ENCODE assay signal across 1 cellular context in the genomic region with DNA sequence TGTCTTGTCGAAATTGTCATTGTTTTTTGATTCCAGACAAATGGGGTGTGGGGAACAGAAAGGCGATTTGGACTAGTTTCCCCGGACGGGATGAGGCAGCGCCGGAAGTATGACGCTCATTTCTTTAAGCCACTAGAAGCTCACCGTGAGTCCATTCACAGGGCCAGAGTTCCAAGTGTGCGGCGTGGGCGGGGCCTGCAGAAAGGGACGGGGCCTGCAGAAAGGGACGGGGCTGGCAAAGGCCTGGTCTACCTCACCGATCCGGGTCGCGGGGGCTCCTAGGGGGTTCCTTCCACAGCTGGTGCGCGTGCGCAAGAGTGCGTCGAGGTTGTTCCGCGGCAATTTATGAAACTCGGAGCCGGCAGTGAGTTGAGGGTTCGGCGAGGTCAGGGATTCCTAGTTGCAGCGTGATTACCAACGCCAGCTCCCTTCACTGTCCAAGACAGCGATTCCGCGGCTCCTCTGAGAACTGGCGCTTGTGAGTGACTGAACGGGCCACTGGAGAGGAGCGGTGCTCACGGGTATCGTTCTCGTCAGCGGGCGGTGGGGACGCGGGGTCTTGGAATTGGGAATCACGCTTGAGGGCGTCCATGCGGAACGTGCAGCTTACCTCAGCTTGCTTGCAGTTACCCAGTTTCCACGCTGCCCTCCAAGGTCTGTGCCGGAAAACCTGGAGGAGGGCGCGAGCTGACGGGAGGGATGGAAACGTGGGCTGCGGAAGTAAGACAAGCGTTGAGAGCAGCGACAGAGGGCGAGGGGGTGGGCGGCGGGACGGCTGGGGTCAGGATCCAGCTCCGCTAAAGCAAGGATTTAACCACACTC.
A peak's percentile ranks its signal among the peaks of the same experiment; 100 is the strongest.
TF ChIP-seq lines count a peak whose summit lies in the region.

A gene (plus strand): TSS at position 219 of the 822 bp plus-strand sequence. CDS start 5,847 bp downstream, outside the sequence.

TF ChIP-seq in K562, 482 proteins besides CTCF, POLR2A, EP300 and RAD21 (continued from another document and continues in another):
- TF ChIP-seq, protein P1, sequence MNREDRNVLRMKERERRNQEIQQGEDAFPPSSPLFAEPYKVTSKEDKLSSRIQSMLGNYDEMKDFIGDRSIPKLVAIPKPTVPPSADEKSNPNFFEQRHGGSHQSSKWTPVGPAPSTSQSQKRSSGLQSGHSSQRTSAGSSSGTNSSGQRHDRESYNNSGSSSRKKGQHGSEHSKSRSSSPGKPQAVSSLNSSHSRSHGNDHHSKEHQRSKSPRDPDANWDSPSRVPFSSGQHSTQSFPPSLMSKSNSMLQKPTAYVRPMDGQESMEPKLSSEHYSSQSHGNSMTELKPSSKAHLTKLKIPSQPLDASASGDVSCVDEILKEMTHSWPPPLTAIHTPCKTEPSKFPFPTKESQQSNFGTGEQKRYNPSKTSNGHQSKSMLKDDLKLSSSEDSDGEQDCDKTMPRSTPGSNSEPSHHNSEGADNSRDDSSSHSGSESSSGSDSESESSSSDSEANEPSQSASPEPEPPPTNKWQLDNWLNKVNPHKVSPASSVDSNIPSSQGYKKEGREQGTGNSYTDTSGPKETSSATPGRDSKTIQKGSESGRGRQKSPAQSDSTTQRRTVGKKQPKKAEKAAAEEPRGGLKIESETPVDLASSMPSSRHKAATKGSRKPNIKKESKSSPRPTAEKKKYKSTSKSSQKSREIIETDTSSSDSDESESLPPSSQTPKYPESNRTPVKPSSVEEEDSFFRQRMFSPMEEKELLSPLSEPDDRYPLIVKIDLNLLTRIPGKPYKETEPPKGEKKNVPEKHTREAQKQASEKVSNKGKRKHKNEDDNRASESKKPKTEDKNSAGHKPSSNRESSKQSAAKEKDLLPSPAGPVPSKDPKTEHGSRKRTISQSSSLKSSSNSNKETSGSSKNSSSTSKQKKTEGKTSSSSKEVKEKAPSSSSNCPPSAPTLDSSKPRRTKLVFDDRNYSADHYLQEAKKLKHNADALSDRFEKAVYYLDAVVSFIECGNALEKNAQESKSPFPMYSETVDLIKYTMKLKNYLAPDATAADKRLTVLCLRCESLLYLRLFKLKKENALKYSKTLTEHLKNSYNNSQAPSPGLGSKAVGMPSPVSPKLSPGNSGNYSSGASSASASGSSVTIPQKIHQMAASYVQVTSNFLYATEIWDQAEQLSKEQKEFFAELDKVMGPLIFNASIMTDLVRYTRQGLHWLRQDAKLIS (CRISPR knock-in tag; IDR thresholded peaks at IDR 0.05): 0 out of 2 replicates have a peak, but pooled peaks have one; percentile 65
- TF ChIP-seq, protein P2, sequence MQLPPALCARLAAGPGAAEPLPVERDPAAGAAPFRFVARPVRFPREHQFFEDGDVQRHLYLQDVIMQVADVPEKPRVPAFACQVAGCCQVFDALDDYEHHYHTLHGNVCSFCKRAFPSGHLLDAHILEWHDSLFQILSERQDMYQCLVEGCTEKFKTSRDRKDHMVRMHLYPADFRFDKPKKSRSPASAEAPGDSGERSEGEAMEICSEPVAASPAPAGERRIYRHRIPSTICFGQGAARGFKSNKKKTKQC (CRISPR knock-in tag; IDR thresholded peaks at IDR 0.05): no peak
- TF ChIP-seq, protein P3, sequence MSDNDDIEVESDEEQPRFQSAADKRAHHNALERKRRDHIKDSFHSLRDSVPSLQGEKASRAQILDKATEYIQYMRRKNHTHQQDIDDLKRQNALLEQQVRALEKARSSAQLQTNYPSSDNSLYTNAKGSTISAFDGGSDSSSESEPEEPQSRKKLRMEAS (CRISPR knock-in tag; IDR thresholded peaks at IDR 0.05): peak; percentile 46; the same call in 1 of the 2 replicates
- TF ChIP-seq ZC3H11A (IDR thresholded peaks at IDR 0.05; ENCODE audit: low read depth, low read length) (no peak), CBX3 (IDR thresholded peaks at IDR 0.05; ENCODE audit: borderline replicate concordance in 1 of 2, low read length in 2 of 2) (no peak; a peak in 1 of 3 replicates), MEF2D (tag; conservative IDR thresholded peaks at IDR 0.05; ENCODE audit: low read depth) (no peak), RBM25 (IDR thresholded peaks at IDR 0.05; ENCODE audit: low read depth, low read length, severe bottlenecking) (no peak), LEF1 (IDR thresholded peaks at IDR 0.05) (no peak), U2AF1 (optimal IDR thresholded peaks at IDR 0.05; ENCODE audit: low read depth, low read length) (no peak), CHD2 (IDR thresholded peaks at IDR 0.05; ENCODE audit: low read depth, low read length) (no peak), PCBP1 (IDR thresholded peaks at IDR 0.05; ENCODE audit: low read depth, low read length, poor library complexity, severe bottlenecking) (no peak), ZNF764 (CRISPR knock-in tag; IDR thresholded peaks at IDR 0.05; ENCODE audit: low read depth) (no peak), FOSL1 (tag; conservative IDR thresholded peaks at IDR 0.05) (0 out of 2 replicates have a peak, but pooled peaks have one; percentile 31), POLR2AphosphoS2 (IDR thresholded peaks at IDR 0.05; ENCODE audit: low read length) (no peak), WHSC1 (IDR thresholded peaks at IDR 0.05; ENCODE audit: low read length) (no peak), NCOA2 (IDR thresholded peaks at IDR 0.05; ENCODE audit: partially characterized antibody in 2 of 2) (no peak), POLR2H (tag; IDR thresholded peaks at IDR 0.05; ENCODE audit: low read depth) (no peak; the same call in 1 of the 2 replicates), ZNF3 (CRISPR knock-in tag; IDR thresholded peaks at IDR 0.05) (no peak), PHB (CRISPR knock-in tag; IDR thresholded peaks at IDR 0.05) (no peak), ZNF766 (CRISPR knock-in tag; conservative IDR thresholded peaks at IDR 0.05) (0 out of 2 replicates have a peak, but pooled peaks have one; percentile 25), ARID1B (IDR thresholded peaks at IDR 0.05) (no peak), NR2C1 (IDR thresholded peaks at IDR 0.05) (no peak), NR2C1 (tag; IDR thresholded peaks at IDR 0.05) (no peak), MTA3 (IDR thresholded peaks at IDR 0.05; ENCODE audit: borderline replicate concordance) (0 out of 2 replicates have a peak, but pooled peaks have one; percentile 40), GABPB2 (CRISPR knock-in tag; conservative IDR thresholded peaks at IDR 0.05) (no peak), BHLHE40 (IDR thresholded peaks at IDR 0.05; ENCODE audit: low read length) (peak; percentile 58; the same call in 1 of the 2 replicates), RBM39 (optimal IDR thresholded peaks at IDR 0.05; ENCODE audit: low read depth, low read length) (no peak), MEF2A (IDR thresholded peaks at IDR 0.05; ENCODE audit: control insufficient read depth, low read depth, low read length) (no peak), NCOR1 (IDR thresholded peaks at IDR 0.05) (no peak), LCOR (CRISPR knock-in tag; IDR thresholded peaks at IDR 0.05) (no peak), PYGO2 (tag; IDR thresholded peaks at IDR 0.05) (no peak), ZNF76 (CRISPR knock-in tag; IDR thresholded peaks at IDR 0.05; ENCODE audit: borderline replicate concordance) (no peak), ADNP (tag; IDR thresholded peaks at IDR 0.05) (no peak), HDGF (IDR thresholded peaks at IDR 0.05) (no peak), ZC3H4 (CRISPR knock-in tag; IDR thresholded peaks at IDR 0.05; ENCODE audit: borderline replicate concordance) (no peak), HLTF (IDR thresholded peaks at IDR 0.05) (no peak), HDAC6 (IDR thresholded peaks at IDR 0.05; ENCODE audit: low read depth, low read length) (no peak)
- TF ChIP-seq, protein P4, sequence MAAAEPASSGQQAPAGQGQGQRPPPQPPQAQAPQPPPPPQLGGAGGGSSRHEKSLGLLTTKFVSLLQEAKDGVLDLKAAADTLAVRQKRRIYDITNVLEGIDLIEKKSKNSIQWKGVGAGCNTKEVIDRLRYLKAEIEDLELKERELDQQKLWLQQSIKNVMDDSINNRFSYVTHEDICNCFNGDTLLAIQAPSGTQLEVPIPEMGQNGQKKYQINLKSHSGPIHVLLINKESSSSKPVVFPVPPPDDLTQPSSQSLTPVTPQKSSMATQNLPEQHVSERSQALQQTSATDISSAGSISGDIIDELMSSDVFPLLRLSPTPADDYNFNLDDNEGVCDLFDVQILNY (CRISPR knock-in tag; IDR thresholded peaks at IDR 0.05): no peak
- TF ChIP-seq, protein P5, sequence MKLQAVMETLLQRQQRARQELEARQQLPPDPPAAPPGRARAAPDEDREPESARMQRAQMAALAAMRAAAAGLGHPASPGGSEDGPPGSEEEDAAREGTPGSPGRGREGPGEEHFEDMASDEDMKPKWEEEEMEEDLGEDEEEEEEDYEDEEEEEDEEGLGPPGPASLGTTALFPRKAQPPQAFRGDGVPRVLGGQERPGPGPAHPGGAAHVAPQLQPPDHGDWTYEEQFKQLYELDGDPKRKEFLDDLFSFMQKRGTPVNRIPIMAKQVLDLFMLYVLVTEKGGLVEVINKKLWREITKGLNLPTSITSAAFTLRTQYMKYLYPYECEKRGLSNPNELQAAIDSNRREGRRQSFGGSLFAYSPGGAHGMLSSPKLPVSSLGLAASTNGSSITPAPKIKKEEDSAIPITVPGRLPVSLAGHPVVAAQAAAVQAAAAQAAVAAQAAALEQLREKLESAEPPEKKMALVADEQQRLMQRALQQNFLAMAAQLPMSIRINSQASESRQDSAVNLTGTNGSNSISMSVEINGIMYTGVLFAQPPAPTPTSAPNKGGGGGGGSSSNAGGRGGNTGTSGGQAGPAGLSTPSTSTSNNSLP (IDR thresholded peaks at IDR 0.05; ENCODE audit: borderline replicate concordance, low read depth, low read length): no peak
- TF ChIP-seq, protein P6, sequence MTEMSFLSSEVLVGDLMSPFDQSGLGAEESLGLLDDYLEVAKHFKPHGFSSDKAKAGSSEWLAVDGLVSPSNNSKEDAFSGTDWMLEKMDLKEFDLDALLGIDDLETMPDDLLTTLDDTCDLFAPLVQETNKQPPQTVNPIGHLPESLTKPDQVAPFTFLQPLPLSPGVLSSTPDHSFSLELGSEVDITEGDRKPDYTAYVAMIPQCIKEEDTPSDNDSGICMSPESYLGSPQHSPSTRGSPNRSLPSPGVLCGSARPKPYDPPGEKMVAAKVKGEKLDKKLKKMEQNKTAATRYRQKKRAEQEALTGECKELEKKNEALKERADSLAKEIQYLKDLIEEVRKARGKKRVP (CRISPR knock-in tag; IDR thresholded peaks at IDR 0.05): no peak
- TF ChIP-seq, protein P7, sequence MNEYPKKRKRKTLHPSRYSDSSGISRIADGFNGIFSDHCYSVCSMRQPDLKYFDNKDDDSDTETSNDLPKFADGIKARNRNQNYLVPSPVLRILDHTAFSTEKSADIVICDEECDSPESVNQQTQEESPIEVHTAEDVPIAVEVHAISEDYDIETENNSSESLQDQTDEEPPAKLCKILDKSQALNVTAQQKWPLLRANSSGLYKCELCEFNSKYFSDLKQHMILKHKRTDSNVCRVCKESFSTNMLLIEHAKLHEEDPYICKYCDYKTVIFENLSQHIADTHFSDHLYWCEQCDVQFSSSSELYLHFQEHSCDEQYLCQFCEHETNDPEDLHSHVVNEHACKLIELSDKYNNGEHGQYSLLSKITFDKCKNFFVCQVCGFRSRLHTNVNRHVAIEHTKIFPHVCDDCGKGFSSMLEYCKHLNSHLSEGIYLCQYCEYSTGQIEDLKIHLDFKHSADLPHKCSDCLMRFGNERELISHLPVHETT (CRISPR knock-in tag; conservative IDR thresholded peaks at IDR 0.05 in 1 of 2, IDR thresholded peaks at IDR 0.05 in 1 of 2): no peak
- TF ChIP-seq, protein P8, sequence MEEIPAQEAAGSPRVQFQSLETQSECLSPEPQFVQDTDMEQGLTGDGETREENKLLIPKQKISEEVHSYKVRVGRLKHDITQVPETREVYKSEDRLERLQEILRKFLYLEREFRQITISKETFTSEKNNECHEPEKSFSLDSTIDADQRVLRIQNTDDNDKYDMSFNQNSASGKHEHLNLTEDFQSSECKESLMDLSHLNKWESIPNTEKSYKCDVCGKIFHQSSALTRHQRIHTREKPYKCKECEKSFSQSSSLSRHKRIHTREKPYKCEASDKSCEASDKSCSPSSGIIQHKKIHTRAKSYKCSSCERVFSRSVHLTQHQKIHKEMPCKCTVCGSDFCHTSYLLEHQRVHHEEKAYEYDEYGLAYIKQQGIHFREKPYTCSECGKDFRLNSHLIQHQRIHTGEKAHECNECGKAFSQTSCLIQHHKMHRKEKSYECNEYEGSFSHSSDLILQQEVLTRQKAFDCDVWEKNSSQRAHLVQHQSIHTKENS (CRISPR knock-in tag; IDR thresholded peaks at IDR 0.05): no peak
- TF ChIP-seq, protein P9, sequence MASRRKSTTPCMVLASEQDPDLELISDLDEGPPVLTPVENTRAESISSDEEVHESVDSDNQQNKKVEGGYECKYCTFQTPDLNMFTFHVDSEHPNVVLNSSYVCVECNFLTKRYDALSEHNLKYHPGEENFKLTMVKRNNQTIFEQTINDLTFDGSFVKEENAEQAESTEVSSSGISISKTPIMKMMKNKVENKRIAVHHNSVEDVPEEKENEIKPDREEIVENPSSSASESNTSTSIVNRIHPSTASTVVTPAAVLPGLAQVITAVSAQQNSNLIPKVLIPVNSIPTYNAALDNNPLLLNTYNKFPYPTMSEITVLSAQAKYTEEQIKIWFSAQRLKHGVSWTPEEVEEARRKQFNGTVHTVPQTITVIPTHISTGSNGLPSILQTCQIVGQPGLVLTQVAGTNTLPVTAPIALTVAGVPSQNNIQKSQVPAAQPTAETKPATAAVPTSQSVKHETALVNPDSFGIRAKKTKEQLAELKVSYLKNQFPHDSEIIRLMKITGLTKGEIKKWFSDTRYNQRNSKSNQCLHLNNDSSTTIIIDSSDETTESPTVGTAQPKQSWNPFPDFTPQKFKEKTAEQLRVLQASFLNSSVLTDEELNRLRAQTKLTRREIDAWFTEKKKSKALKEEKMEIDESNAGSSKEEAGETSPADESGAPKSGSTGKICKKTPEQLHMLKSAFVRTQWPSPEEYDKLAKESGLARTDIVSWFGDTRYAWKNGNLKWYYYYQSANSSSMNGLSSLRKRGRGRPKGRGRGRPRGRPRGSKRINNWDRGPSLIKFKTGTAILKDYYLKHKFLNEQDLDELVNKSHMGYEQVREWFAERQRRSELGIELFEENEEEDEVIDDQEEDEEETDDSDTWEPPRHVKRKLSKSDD (conservative IDR thresholded peaks at IDR 0.05; ENCODE audit: low read length): no peak
- TF ChIP-seq, protein P10, sequence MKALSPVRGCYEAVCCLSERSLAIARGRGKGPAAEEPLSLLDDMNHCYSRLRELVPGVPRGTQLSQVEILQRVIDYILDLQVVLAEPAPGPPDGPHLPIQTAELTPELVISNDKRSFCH (CRISPR knock-in tag; IDR thresholded peaks at IDR 0.05): no peak
- TF ChIP-seq, protein P10 (tag; IDR thresholded peaks at IDR 0.05): no peak
- TF ChIP-seq, protein P11, sequence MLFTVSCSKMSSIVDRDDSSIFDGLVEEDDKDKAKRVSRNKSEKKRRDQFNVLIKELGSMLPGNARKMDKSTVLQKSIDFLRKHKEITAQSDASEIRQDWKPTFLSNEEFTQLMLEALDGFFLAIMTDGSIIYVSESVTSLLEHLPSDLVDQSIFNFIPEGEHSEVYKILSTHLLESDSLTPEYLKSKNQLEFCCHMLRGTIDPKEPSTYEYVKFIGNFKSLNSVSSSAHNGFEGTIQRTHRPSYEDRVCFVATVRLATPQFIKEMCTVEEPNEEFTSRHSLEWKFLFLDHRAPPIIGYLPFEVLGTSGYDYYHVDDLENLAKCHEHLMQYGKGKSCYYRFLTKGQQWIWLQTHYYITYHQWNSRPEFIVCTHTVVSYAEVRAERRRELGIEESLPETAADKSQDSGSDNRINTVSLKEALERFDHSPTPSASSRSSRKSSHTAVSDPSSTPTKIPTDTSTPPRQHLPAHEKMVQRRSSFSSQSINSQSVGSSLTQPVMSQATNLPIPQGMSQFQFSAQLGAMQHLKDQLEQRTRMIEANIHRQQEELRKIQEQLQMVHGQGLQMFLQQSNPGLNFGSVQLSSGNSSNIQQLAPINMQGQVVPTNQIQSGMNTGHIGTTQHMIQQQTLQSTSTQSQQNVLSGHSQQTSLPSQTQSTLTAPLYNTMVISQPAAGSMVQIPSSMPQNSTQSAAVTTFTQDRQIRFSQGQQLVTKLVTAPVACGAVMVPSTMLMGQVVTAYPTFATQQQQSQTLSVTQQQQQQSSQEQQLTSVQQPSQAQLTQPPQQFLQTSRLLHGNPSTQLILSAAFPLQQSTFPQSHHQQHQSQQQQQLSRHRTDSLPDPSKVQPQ (CRISPR knock-in tag; IDR thresholded peaks at IDR 0.05; ENCODE audit: borderline replicate concordance): no peak
